In the genomic region with DNA sequence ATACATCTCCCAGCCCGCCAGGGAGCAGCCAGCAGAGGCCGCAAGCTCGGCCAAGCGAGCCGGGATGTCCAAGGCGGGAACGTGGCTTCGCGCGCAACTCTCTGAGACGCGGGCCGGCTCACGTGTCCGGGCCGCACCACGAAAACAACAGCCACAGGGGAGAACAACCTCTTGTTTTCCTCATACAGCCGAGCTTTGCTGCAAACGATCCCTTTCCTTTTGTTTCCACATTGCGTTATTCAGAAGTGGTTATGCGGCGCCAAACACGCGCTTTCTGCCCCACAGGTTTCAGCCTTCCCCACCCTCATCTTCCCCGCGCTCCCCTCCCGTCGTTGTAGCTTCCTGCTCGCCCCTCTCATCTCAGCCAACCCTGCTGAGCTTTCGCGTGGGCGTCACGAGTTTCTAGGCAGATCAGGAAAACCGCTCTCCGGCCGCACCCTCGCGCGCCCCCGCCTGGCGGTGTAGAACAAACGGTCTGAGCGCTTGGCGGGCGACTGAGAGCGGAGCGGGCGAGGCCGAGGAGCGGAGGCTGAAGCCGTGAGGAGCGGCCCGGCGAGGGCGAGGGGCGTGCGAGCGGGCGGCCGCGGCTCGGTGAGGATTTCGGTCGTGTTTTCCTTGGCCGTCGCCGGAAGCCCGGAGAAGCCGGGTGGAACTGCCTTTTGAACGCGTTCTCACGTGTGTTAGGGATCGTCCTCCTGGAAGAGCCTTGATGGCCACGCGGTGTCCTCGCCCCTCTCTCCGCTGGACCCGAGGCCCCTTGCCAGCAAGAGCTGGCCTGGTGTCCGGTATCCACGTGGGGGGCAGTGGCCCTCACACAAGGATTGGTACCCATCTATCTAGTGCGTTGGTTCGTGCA, we compare ENCODE assay signal across 8 cellular contexts. TPM values are rescaled to one million over a fixed set of nuclear protein-coding genes. Genes with fewer than 3 reads are reported as not detected.
DNase-seq lines count a peak whose midpoint lies in the region; ATAC-seq, FAIRE-seq and TF ChIP-seq lines count a peak whose summit lies in the region.

No MANE protein-coding gene starts in this region.

- no peaks in the 10 kb centered on the region for H3K36me3 ChIP-seq in GM12878 (ENCODE audit: control insufficient read depth in 2 of 2, insufficient read depth in 2 of 2, low read length in 1 of 2)
- no peaks in the 10 kb centered on the region for H3K36me3 ChIP-seq in gastrocnemius medialis

- DNase-seq in AG20443 (ENCODE audit: low spot score) (peak; percentile 97), T-helper 9 cell (peak; percentile 95), GM12878 (ENCODE audit: low read depth, low spot score) (peak; percentile 72), iPS DF 4.7 (ENCODE audit: extremely low read depth, low spot score) (peak; percentile 78), gastrocnemius medialis (peak; percentile 89 to 93), NCI-H748 treated with DMSO at 0.1 percent for 48 hours (lab: John Stamatoyannopoulos, UW) (no peak)

- peak; percentile 89 for FAIRE-seq in GM12878 (lab: Jason Lieb, UNC)

- H3K4me2 ChIP-seq in GM12878 (ENCODE audit: control insufficient read depth, insufficient read depth): peak overlapping the region; percentile 83

- intact Hi-C loops in GM12878 (cut with micrococcal nuclease; ENCODE audit: unreplicated experiment) (no loop called here), gastrocnemius medialis (cut with DNase I; ENCODE audit: low total_unique reads) (loop anchor here (10.0 kb wide), 1 partner anchor 1784 kb away; a partner anchor contains a TSS)

- no TSS peak for BruUV-seq in GM12878 (replicated peaks; lab: Mats Ljungman, UMichigan)

- peak; percentile 83 for ATAC-seq in GM19351 (IDR thresholded peaks at IDR 0.05; ENCODE audit: unreplicated experiment)
- peak; percentile 78 for ATAC-seq in HG03571 (IDR thresholded peaks at IDR 0.05; ENCODE audit: unreplicated experiment)
- ATAC-seq in GM12878: peak; percentile 98
- peak; percentile 99 to 100 for ATAC-seq in gastrocnemius medialis

- H3K9me3 ChIP-seq in GM12878 (replicated peaks; ENCODE audit: control insufficient read depth, insufficient read depth, low read length) (peaks cover 5% of the 10 kb centered on the region; the same call in 2 of the 3 replicates), gastrocnemius medialis (no peaks in the 10 kb centered on the region)

- H3K27ac ChIP-seq in GM12878 (ENCODE audit: control insufficient read depth, insufficient read depth) (no peak overlapping the region), gastrocnemius medialis (peak overlapping the region; percentile 50 to 77 (median 72))

- TF ChIP-seq CTCF in GM12878 (IDR thresholded peaks at IDR 0.05 in 2 of 3, conservative IDR thresholded peaks at IDR 0.05 in 1 of 3; ENCODE audit: control insufficient read depth in 2 of 3, extremely low read depth in 1 of 3, insufficient read depth in 1 of 3, low read depth in 3 of 3, low read length in 3 of 3): peak; percentile 76 to 84 (median 80)
- peak; percentile 51 to 81 (median 75) for TF ChIP-seq CTCF in gastrocnemius medialis (IDR thresholded peaks at IDR 0.05 in 4 of 5, conservative IDR thresholded peaks at IDR 0.05 in 1 of 5)

- RAD21 ChIA-PET in GM12878 (lab: Charles Lee; ENCODE audit: unreplicated experiment): interaction anchor here (0.7 to 1.0 kb wide), 2 partner anchors 21 to 44 kb away, joined by 3 read pairs; no protein-coding TSS in a partner anchor

- no peak for TF ChIP-seq RAD21 in GM12878 (IDR thresholded peaks at IDR 0.05; ENCODE audit: insufficient read depth, low read depth, low read length)

- in situ Hi-C loops in GM12878 (cut with MboI) (loop anchor here (10.0 to 25.0 kb wide), 2 partner anchors 412 to 656 kb away; a partner anchor contains a TSS), gastrocnemius medialis (cut with MboI; ENCODE audit: low sequenced_read_pairs in 4 of 4) (loop anchor here in 2 of 4 donors (25.0 kb wide), 2 partner anchors 412 to 663 kb away; a partner anchor contains a TSS)

- H2AFZ ChIP-seq in GM12878 (ENCODE audit: control insufficient read depth, low read depth, low read length): peak overlapping the region; percentile 99

- SMC1A ChIA-PET in GM12878 (lab: Charles Lee; ENCODE audit: uncharacterized antibody, unreplicated experiment): interaction anchor here (0.6 to 0.7 kb wide), 2 partner anchors 10 to 49 kb away, joined by 3 read pairs; no protein-coding TSS in a partner anchor

- H3K79me2 ChIP-seq in GM12878 (ENCODE audit: control insufficient read depth, insufficient read depth, low read length): no peaks in the 10 kb centered on the region

- no peak for TF ChIP-seq EP300 in GM12878 (IDR thresholded peaks at IDR 0.05; ENCODE audit: borderline replicate concordance in 1 of 2, control insufficient read depth in 1 of 2, low read depth in 2 of 2, low read length in 2 of 2)

- peaks cover 7% of the 10 kb centered on the region for H3K4me1 ChIP-seq in GM12878 (ENCODE audit: control insufficient read depth, insufficient read depth, low read length)
- H3K4me1 ChIP-seq in gastrocnemius medialis: peaks cover 3 to 6% of the 10 kb centered on the region in 2 donors

- 30% methylated on average over 60 of the region's 82 CpGs for WGBS in GM12878 (ENCODE audit: insufficient coverage, insufficient replicate concordance, low lambda C conversion rate, missing lambda C conversion rate)

- peak overlapping the region; percentile 44 for H3K9ac ChIP-seq in GM12878 (ENCODE audit: control insufficient read depth, insufficient read depth, low read length)

- TF ChIP-seq POLR2A in GM12878 (IDR thresholded peaks at IDR 0.05; ENCODE audit: low read depth, low read length): 0 out of 2 replicates have a peak, but pooled peaks have one; percentile 36
- no peak for TF ChIP-seq POLR2A in gastrocnemius medialis (IDR thresholded peaks at IDR 0.05)

- H3K4me3 ChIP-seq in GM12878: peak overlapping the region; percentile 12; the same call in 1 of the 2 replicates
- H3K4me3 ChIP-seq in gastrocnemius medialis: peak overlapping the region; percentile 27 to 56 (median 43)

- CTCF ChIA-PET in GM12878 (lab: Yijun Ruan, JAX): interaction anchor here (0.6 to 7.0 kb wide), 22 partner anchors 9 to 766 kb away, joined by 3 to 51 read pairs (median 3); a partner anchor contains a TSS

- H3K27me3 ChIP-seq in GM12878 (replicated peaks in 1 of 2; ENCODE audit: control insufficient read depth in 2 of 2, insufficient read depth in 2 of 2, low read length in 1 of 2): no peaks in the 10 kb centered on the region
- no peaks in the 10 kb centered on the region for H3K27me3 ChIP-seq in gastrocnemius medialis

- POLR2A ChIA-PET in GM12878 (lab: Charles Lee): interaction anchor here (0.6 to 2.0 kb wide), 5 partner anchors 9 to 296 kb away, joined by 3 to 16 read pairs (median 4); no protein-coding TSS in a partner anchor

- H4K20me1 ChIP-seq in GM12878 (ENCODE audit: control insufficient read depth, insufficient read depth): no peaks in the 10 kb centered on the region

RNA-seq across cellular contexts. Expression of a gene that starts 6.6 kb away (rescaled TPM):
- total RNA-seq in GM12878 (2013; cell fraction: nucleolus; rRNA removed): 50.6 and 66.0 TPM in 2 replicates
- 111 and 112 TPM in 2 replicates for total RNA-seq in GM12878 (2014; rRNA removed)
- total RNA-seq in GM12878 (2014; rRNA removed; fragmentation: Illumina TruSeq; extraction: Trizol): 53.4 and 55.6 TPM in 2 replicates
- total RNA-seq in GM12878 (2021): 95.3 and 97.9 TPM in 2 replicates
- 34.4 TPM for polyA plus RNA-seq in GM12878 (2011; ENCODE audit: low read depth)
- polyA plus RNA-seq in GM12878 (2011; rRNA removed): 33.4 and 78.4 TPM in 2 replicates
- 64.8 and 68.5 TPM in 2 replicates for polyA plus RNA-seq in GM12878 (2011; cell fraction: cytosol; rRNA removed)
- 115 and 124 TPM in 2 replicates for polyA plus RNA-seq in GM12878 (2011; cell fraction: nucleus; rRNA removed)
- polyA plus RNA-seq in GM12878 (2012): 58.5 and 59.6 TPM in 2 replicates
- polyA plus RNA-seq in GM12878 (2014; fragmentation: Illumina TruSeq; extraction: Trizol): 56.1 and 71.5 TPM in 2 replicates
- 1 to 10 TPM; 2.4 to 5.6 TPM for polyA plus RNA-seq in GM12878 (2014; fragmentation: Nextera tagmentation; extraction: Ambion mirVana)
- polyA plus RNA-seq in GM12878 (2014; rRNA removed): 72.7 and 80.6 TPM in 2 replicates
- 10 to 100 TPM; 13.7 to 47.8 TPM for polyA plus RNA-seq in GM12878 (2016; fragmentation: Nextera tagmentation; extraction: Ambion mirVana)
- polyA minus RNA-seq in GM12878 (2011; rRNA and poly(A)+ RNA removed): 70.7 and 72.3 TPM in 2 replicates
- 20.0 and 38.9 TPM in 2 replicates for polyA minus RNA-seq in GM12878 (2011; cell fraction: cytosol; rRNA and poly(A)+ RNA removed)
- 44.1 and 77.4 TPM in 2 replicates for polyA minus RNA-seq in GM12878 (2011; cell fraction: nucleus; rRNA and poly(A)+ RNA removed)
- total RNA-seq in gastrocnemius medialis: 10 to 100 TPM; 30.2 to 64.3 (median 44.9) TPM

RNA-seq across cellular contexts. Expression of a gene that starts 21.6 kb away (rescaled TPM):
- 40.8 and 50.2 TPM in 2 replicates for total RNA-seq in GM12878 (2013; cell fraction: nucleolus; rRNA removed)
- total RNA-seq in GM12878 (2014; rRNA removed) (48.9 and 57.5 TPM in 2 replicates), GM12878 (2014; rRNA removed; fragmentation: Illumina TruSeq; extraction: Trizol) (46.9 and 47.0 TPM in 2 replicates), GM12878 (2021) (46.7 and 54.0 TPM in 2 replicates), gastrocnemius medialis (10 to 100 TPM; 24.6 to 46.3 (median 34.9) TPM)
- 24.1 TPM for polyA plus RNA-seq in GM12878 (2011; ENCODE audit: low read depth)
- polyA plus RNA-seq in GM12878 (2011; rRNA removed) (35.9 and 38.4 TPM in 2 replicates), GM12878 (2014; fragmentation: Illumina TruSeq; extraction: Trizol) (50.5 and 54.9 TPM in 2 replicates), GM12878 (2014; fragmentation: Nextera tagmentation; extraction: Ambion mirVana) (10 to 100 TPM; 17.2 to 34.2 TPM), GM12878 (2014; rRNA removed) (42.6 TPM in 2 replicates), GM12878 (2016; fragmentation: Nextera tagmentation; extraction: Ambion mirVana) (10 to 100 TPM; 71.0 to 79.2 TPM)
- 43.0 and 49.8 TPM in 2 replicates for polyA plus RNA-seq in GM12878 (2011; cell fraction: cytosol; rRNA removed)
- polyA plus RNA-seq in GM12878 (2011; cell fraction: nucleus; rRNA removed): 54.7 and 75.9 TPM in 2 replicates
- polyA plus RNA-seq in GM12878 (2012): 26.0 and 31.1 TPM in 2 replicates
- 50.1 and 55.0 TPM in 2 replicates for polyA minus RNA-seq in GM12878 (2011; rRNA and poly(A)+ RNA removed)
- polyA minus RNA-seq in GM12878 (2011; cell fraction: cytosol; rRNA and poly(A)+ RNA removed): 13.6 and 23.1 TPM in 2 replicates
- 40.4 and 65.5 TPM in 2 replicates for polyA minus RNA-seq in GM12878 (2011; cell fraction: nucleus; rRNA and poly(A)+ RNA removed)

RNA-seq across cellular contexts. Expression of a gene that starts 21.8 kb away (rescaled TPM):
- total RNA-seq in GM12878 (2013; cell fraction: nucleolus; rRNA removed): 22.1 and 23.5 TPM in 2 replicates
- 37.1 and 55.0 TPM in 2 replicates for total RNA-seq in GM12878 (2014; rRNA removed)
- 89.0 and 89.2 TPM in 2 replicates for total RNA-seq in GM12878 (2014; rRNA removed; fragmentation: Illumina TruSeq; extraction: Trizol)
- 124 TPM in 2 replicates for total RNA-seq in GM12878 (2021)
- 126 TPM for polyA plus RNA-seq in GM12878 (2011; ENCODE audit: low read depth)
- polyA plus RNA-seq in GM12878 (2011; rRNA removed): 119 and 156 TPM in 2 replicates
- polyA plus RNA-seq in GM12878 (2011; cell fraction: cytosol; rRNA removed): 138 and 186 TPM in 2 replicates
- 164 and 221 TPM in 2 replicates for polyA plus RNA-seq in GM12878 (2011; cell fraction: nucleus; rRNA removed)
- polyA plus RNA-seq in GM12878 (2012): 91.7 and 106 TPM in 2 replicates
- polyA plus RNA-seq in GM12878 (2014; fragmentation: Illumina TruSeq; extraction: Trizol): 139 TPM in 2 replicates
- 100 to 1,000 TPM; 115 to 266 TPM for polyA plus RNA-seq in GM12878 (2014; fragmentation: Nextera tagmentation; extraction: Ambion mirVana)
- polyA plus RNA-seq in GM12878 (2014; rRNA removed): 164 and 173 TPM in 2 replicates
- 100 to 1,000 TPM; 212 to 214 TPM for polyA plus RNA-seq in GM12878 (2016; fragmentation: Nextera tagmentation; extraction: Ambion mirVana)
- 163 and 225 TPM in 2 replicates for polyA minus RNA-seq in GM12878 (2011; rRNA and poly(A)+ RNA removed)
- 43.6 and 75.5 TPM in 2 replicates for polyA minus RNA-seq in GM12878 (2011; cell fraction: cytosol; rRNA and poly(A)+ RNA removed)
- polyA minus RNA-seq in GM12878 (2011; cell fraction: nucleus; rRNA and poly(A)+ RNA removed): 51.3 and 89.6 TPM in 2 replicates
- total RNA-seq in gastrocnemius medialis: 100 to 1,000 TPM; 103 to 153 (median 123) TPM

RNA-seq across cellular contexts. Expression of a gene that starts 24.4 kb away (rescaled TPM):
- not detected in 2 replicates for total RNA-seq in GM12878 (2013; cell fraction: nucleolus; rRNA removed)
- total RNA-seq in GM12878 (2014; rRNA removed): not detected in 2 replicates
- not detected in 2 replicates for total RNA-seq in GM12878 (2014; rRNA removed; fragmentation: Illumina TruSeq; extraction: Trizol)
- not detected in 2 replicates for total RNA-seq in GM12878 (2021)
- not detected for polyA plus RNA-seq in GM12878 (2011; ENCODE audit: low read depth)
- not detected in 2 replicates for polyA plus RNA-seq in GM12878 (2011; rRNA removed)
- polyA plus RNA-seq in GM12878 (2011; cell fraction: cytosol; rRNA removed): not detected in 2 replicates
- not detected in 2 replicates for polyA plus RNA-seq in GM12878 (2011; cell fraction: nucleus; rRNA removed)
- polyA plus RNA-seq in GM12878 (2012): not detected in 2 replicates
- not detected in 2 replicates for polyA plus RNA-seq in GM12878 (2014; fragmentation: Illumina TruSeq; extraction: Trizol)
- not detected for polyA plus RNA-seq in GM12878 (2014; fragmentation: Nextera tagmentation; extraction: Ambion mirVana)
- polyA plus RNA-seq in GM12878 (2014; rRNA removed): not detected in 2 replicates
- polyA plus RNA-seq in GM12878 (2016; fragmentation: Nextera tagmentation; extraction: Ambion mirVana): not detected
- not detected in 2 replicates for polyA minus RNA-seq in GM12878 (2011; rRNA and poly(A)+ RNA removed)
- not detected in 2 replicates for polyA minus RNA-seq in GM12878 (2011; cell fraction: cytosol; rRNA and poly(A)+ RNA removed)
- not detected in 2 replicates for polyA minus RNA-seq in GM12878 (2011; cell fraction: nucleus; rRNA and poly(A)+ RNA removed)
- not detected for total RNA-seq in gastrocnemius medialis

RNA-seq across cellular contexts. Expression of a gene that starts 32.7 kb away (rescaled TPM):
- total RNA-seq in GM12878 (2013; cell fraction: nucleolus; rRNA removed): not detected in 2 replicates
- total RNA-seq in GM12878 (2014; rRNA removed) (not detected in 2 replicates), GM12878 (2014; rRNA removed; fragmentation: Illumina TruSeq; extraction: Trizol) (not detected in 2 replicates), GM12878 (2021) (not detected in 2 replicates), gastrocnemius medialis (not detected)
- not detected for polyA plus RNA-seq in GM12878 (2011; ENCODE audit: low read depth)
- polyA plus RNA-seq in GM12878 (2011; rRNA removed) (not detected in 2 replicates), GM12878 (2014; fragmentation: Illumina TruSeq; extraction: Trizol) (not detected in 2 replicates), GM12878 (2014; fragmentation: Nextera tagmentation; extraction: Ambion mirVana) (not detected), GM12878 (2014; rRNA removed) (not detected in 2 replicates), GM12878 (2016; fragmentation: Nextera tagmentation; extraction: Ambion mirVana) (not detected)
- not detected in 2 replicates for polyA plus RNA-seq in GM12878 (2011; cell fraction: cytosol; rRNA removed)
- not detected in 2 replicates for polyA plus RNA-seq in GM12878 (2011; cell fraction: nucleus; rRNA removed)
- not detected in 2 replicates for polyA plus RNA-seq in GM12878 (2012)
- not detected in 2 replicates for polyA minus RNA-seq in GM12878 (2011; rRNA and poly(A)+ RNA removed)
- polyA minus RNA-seq in GM12878 (2011; cell fraction: cytosol; rRNA and poly(A)+ RNA removed): not detected in 2 replicates
- polyA minus RNA-seq in GM12878 (2011; cell fraction: nucleus; rRNA and poly(A)+ RNA removed): not detected in 2 replicates
